ENCODE assay signal across 14 cellular contexts in genomic region chr6:71965404-71965803, GRCh38.
A peak's percentile ranks its signal among the peaks of the same experiment; 100 is the strongest.
DNase-seq lines count a peak whose midpoint lies in the region; ATAC-seq lines count a peak whose summit lies in the region.
"Had no signal": no experiment of that assay in that cellular context is flagged by ENCODE, and none has a peak within 500 bp of the region (broad histone marks: within the 10 kb centered on the region; RNA-seq: fewer than 3 reads in every experiment).

No MANE protein-coding gene starts in this region.

- H3K4me1 Mint-ChIP-seq in activated T-helper 1 cell treated with anti-CD3 and anti-CD28 coated beads, Interleukin-12 subunit alpha, Interleukin-12 subunit beta, Interleukin-2, Interleukin-4 antibody, amounts not matched to agents 30 ng/mL and 10 ng/mL and 1 ng/mL, durations not matched to agents 14 hours and 24 hours and 36 hours (ENCODE audit: low read depth) = no peaks in the 10 kb centered on the region
- H3K4me1 Mint-ChIP-seq in activated CD8-positive, alpha-beta memory T cell treated with anti-CD3 and anti-CD28 coated beads, Interleukin-2, amount 10 ng/mL, durations not matched to agents 7 days and 5 days = no peaks in the 10 kb centered on the region

- peak; percentile 92 for ATAC-seq in HG03060 (IDR thresholded peaks at IDR 0.05; ENCODE audit: low read depth, unreplicated experiment)
- no peak for ATAC-seq in activated CD8-positive, alpha-beta memory T cell treated with anti-CD3 and anti-CD28 coated beads, Interleukin-2, amount 10 ng/mL, durations not matched to agents 7 days and 5 days
- ATAC-seq: activated CD8-positive, alpha-beta T cell treated with anti-CD3 and anti-CD28 coated beads, Interleukin-2, amount 10 ng/mL, durations not matched to agents 7 days and 5 days; effector memory CD8-positive, alpha-beta T cell had no signal

- H3K9me3 ChIP-seq in SK-N-MC (ENCODE audit: low read depth, low read length) = no peaks in the 10 kb centered on the region

- H3K4me3 ChIP-seq in SK-N-MC = peak overlapping the region; percentile 53

- H3K9ac ChIP-seq in SK-N-MC (ENCODE audit: insufficient read length) = no peak overlapping the region

- H3K9me3 Mint-ChIP-seq in activated T-helper 1 cell treated with anti-CD3 and anti-CD28 coated beads, Interleukin-12 subunit alpha, Interleukin-12 subunit beta, Interleukin-2, Interleukin-4 antibody, amounts not matched to agents 30 ng/mL and 10 ng/mL and 1 ng/mL, durations not matched to agents 14 hours and 24 hours and 36 hours = no peaks in the 10 kb centered on the region
- H3K9me3 Mint-ChIP-seq in activated CD8-positive, alpha-beta memory T cell treated with anti-CD3 and anti-CD28 coated beads, Interleukin-2, amount 10 ng/mL, durations not matched to agents 7 days and 5 days (ENCODE audit: low read depth) = no peaks in the 10 kb centered on the region

- intact Hi-C loops in activated T-helper 1 cell treated with anti-CD3 and anti-CD28 coated beads, Interleukin-12 subunit alpha, Interleukin-12 subunit beta, Interleukin-2, Interleukin-4 antibody, amounts not matched to agents 30 ng/mL and 10 ng/mL and 1 ng/mL, durations not matched to agents 14 hours and 24 hours and 36 hours (cut with micrococcal nuclease) = no loop called here

- no peaks in the 10 kb centered on the region for H3K36me3 ChIP-seq in SK-N-MC (ENCODE audit: insufficient read depth, low read length)
- H3K36me3 ChIP-seq: brain microvascular endothelial cell had no signal

- no peak overlapping the region for H3K27ac Mint-ChIP-seq in activated T-helper 1 cell treated with anti-CD3 and anti-CD28 coated beads, Interleukin-12 subunit alpha, Interleukin-12 subunit beta, Interleukin-2, Interleukin-4 antibody, amounts not matched to agents 30 ng/mL and 10 ng/mL and 1 ng/mL, durations not matched to agents 14 hours and 24 hours and 36 hours
- H3K27ac Mint-ChIP-seq in activated CD8-positive, alpha-beta memory T cell treated with anti-CD3 and anti-CD28 coated beads, Interleukin-2, amount 10 ng/mL, durations not matched to agents 7 days and 5 days = no peak overlapping the region
- H3K27ac Mint-ChIP-seq: activated CD8-positive, alpha-beta T cell treated with anti-CD3 and anti-CD28 coated beads, Interleukin-2, amount 10 ng/mL, durations not matched to agents 7 days and 5 days; effector memory CD8-positive, alpha-beta T cell had no signal

- CTCF ChIA-PET in activated CD8-positive, alpha-beta memory T cell treated with anti-CD3 and anti-CD28 coated beads, Interleukin-2, amount 10 ng/mL, durations not matched to agents 7 days and 5 days (lab: Charles Lee) = no interaction called here

- DNase-seq in NCI-H187 (lab: John Stamatoyannopoulos, UW) (peak; percentile 24 to 48), NCI-H187 treated with DMSO at 0.1 percent for 48 hours (lab: John Stamatoyannopoulos, UW) (no peak), SK-N-MC (ENCODE audit: low read depth, low spot score) (peak; percentile 51), renal cortical epithelial cell (ENCODE audit: low read depth) (peak; percentile 4), 8988T (no peak)
- DNase-seq in activated T-helper 1 cell treated with anti-CD3 and anti-CD28 coated beads, Interleukin-12 subunit alpha, Interleukin-12 subunit beta, Interleukin-2, Interleukin-4 antibody, amounts not matched to agents 30 ng/mL and 10 ng/mL and 1 ng/mL, durations not matched to agents 14 hours and 24 hours and 36 hours (ENCODE audit: low spot score) = no peak
- no peak for DNase-seq in activated CD8-positive, alpha-beta memory T cell treated with anti-CD3 and anti-CD28 coated beads, Interleukin-2, amount 10 ng/mL, durations not matched to agents 7 days and 5 days
- DNase-seq: activated CD8-positive, alpha-beta T cell treated with anti-CD3 and anti-CD28 coated beads, Interleukin-2, amount 10 ng/mL, durations not matched to agents 7 days and 5 days; activated gamma-delta T cell; brain microvascular endothelial cell; effector memory CD8-positive, alpha-beta T cell; NCI-H524 treated with DMSO at 0.1 percent for 48 hours; SHP77 treated with DMSO at 0.1 percent for 48 hours had no signal

- no peaks in the 10 kb centered on the region for H3K36me3 Mint-ChIP-seq in activated T-helper 1 cell treated with anti-CD3 and anti-CD28 coated beads, Interleukin-12 subunit alpha, Interleukin-12 subunit beta, Interleukin-2, Interleukin-4 antibody, amounts not matched to agents 30 ng/mL and 10 ng/mL and 1 ng/mL, durations not matched to agents 14 hours and 24 hours and 36 hours (ENCODE audit: low read depth)
- no peaks in the 10 kb centered on the region for H3K36me3 Mint-ChIP-seq in activated CD8-positive, alpha-beta memory T cell treated with anti-CD3 and anti-CD28 coated beads, Interleukin-2, amount 10 ng/mL, durations not matched to agents 7 days and 5 days

- H3K4me3 Mint-ChIP-seq in activated T-helper 1 cell treated with anti-CD3 and anti-CD28 coated beads, Interleukin-12 subunit alpha, Interleukin-12 subunit beta, Interleukin-2, Interleukin-4 antibody, amounts not matched to agents 30 ng/mL and 10 ng/mL and 1 ng/mL, durations not matched to agents 14 hours and 24 hours and 36 hours = no peak overlapping the region
- no peak overlapping the region for H3K4me3 Mint-ChIP-seq in activated CD8-positive, alpha-beta memory T cell treated with anti-CD3 and anti-CD28 coated beads, Interleukin-2, amount 10 ng/mL, durations not matched to agents 7 days and 5 days
- H3K4me3 Mint-ChIP-seq: activated CD8-positive, alpha-beta T cell treated with anti-CD3 and anti-CD28 coated beads, Interleukin-2, amount 10 ng/mL, durations not matched to agents 7 days and 5 days; effector memory CD8-positive, alpha-beta T cell had no signal

- H3K27ac ChIP-seq in SK-N-MC = no peak overlapping the region
- H3K27ac ChIP-seq: brain microvascular endothelial cell had no signal

- H3K27me3 Mint-ChIP-seq in activated T-helper 1 cell treated with anti-CD3 and anti-CD28 coated beads, Interleukin-12 subunit alpha, Interleukin-12 subunit beta, Interleukin-2, Interleukin-4 antibody, amounts not matched to agents 30 ng/mL and 10 ng/mL and 1 ng/mL, durations not matched to agents 14 hours and 24 hours and 36 hours (ENCODE audit: insufficient read depth) = no peaks in the 10 kb centered on the region
- H3K27me3 Mint-ChIP-seq in activated CD8-positive, alpha-beta memory T cell treated with anti-CD3 and anti-CD28 coated beads, Interleukin-2, amount 10 ng/mL, durations not matched to agents 7 days and 5 days = no peaks in the 10 kb centered on the region
- H3K27me3 Mint-ChIP-seq: effector memory CD8-positive, alpha-beta T cell had no signal

Comparison
In these comparisons a context has a peak if more than half of its experiments do, and no peak if none do; other contexts are left out.
1. DNase-seq: peak in NCI-H187 (2 of 2), SK-N-MC (single experiment) and renal cortical epithelial cell (single experiment); none in NCI-H187 treated with DMSO at 0.1 percent for 48 hours (single experiment), activated T-helper 1 cell treated with anti-CD3 and anti-CD28 coated beads, Interleukin-12 subunit alpha, Interleukin-12 subunit beta, Interleukin-2, Interleukin-4 antibody, amounts not matched to agents 30 ng/mL and 10 ng/mL and 1 ng/mL, durations not matched to agents 14 hours and 24 hours and 36 hours (single experiment), activated CD8-positive, alpha-beta memory T cell treated with anti-CD3 and anti-CD28 coated beads, Interleukin-2, amount 10 ng/mL, durations not matched to agents 7 days and 5 days (single experiment) and 8988T (single experiment).